Comparison of ENCODE assay signal across 8 cellular contexts in the genomic region with DNA sequence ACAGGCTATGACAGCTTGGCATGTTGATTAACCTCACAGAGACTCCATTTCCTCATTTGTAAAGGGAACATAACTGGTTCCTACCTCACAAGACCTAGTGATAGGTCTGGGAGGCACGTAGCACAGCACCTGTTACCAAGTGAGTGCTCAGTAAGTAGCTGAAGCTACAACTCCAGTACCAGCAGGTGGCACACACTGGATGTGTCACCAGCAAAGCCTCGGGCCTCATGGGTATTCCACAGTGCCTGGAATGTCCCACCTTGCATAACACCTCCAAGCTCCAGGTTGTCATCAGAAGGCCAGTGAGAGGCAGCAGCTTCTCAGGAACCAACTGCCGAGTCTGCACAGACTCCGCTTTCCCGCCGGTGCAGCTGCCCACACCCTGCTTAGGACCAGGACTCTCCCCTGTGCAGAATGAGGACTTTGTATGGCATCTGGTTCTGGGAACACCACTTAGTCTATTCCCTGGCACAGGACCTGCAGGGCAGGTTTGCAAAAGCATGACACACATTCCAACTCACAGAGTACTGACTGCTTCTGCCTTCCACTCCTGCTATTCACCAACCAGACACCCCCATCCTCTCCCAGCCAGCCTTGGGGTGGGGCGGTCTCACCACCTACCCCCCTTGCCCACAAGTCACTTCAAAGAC. TPM values are rescaled to one million over a fixed set of nuclear protein-coding genes. Genes with fewer than 3 reads are reported as not detected.
A peak's percentile ranks its signal among the peaks of the same experiment; 100 is the strongest.
DNase-seq lines count a peak whose midpoint lies in the region; ATAC-seq lines count a peak whose summit lies in the region.

No MANE protein-coding gene starts in this region.

- no peak for ATAC-seq in HG03280 (IDR thresholded peaks at IDR 0.05; ENCODE audit: unreplicated experiment)

- peaks cover 2% of the 10 kb centered on the region for H3K27me3 Mint-ChIP-seq in activated naive CD8-positive, alpha-beta T cell

- DNase-seq in DMS 273 (lab: John Stamatoyannopoulos, UW; ENCODE audit: unreplicated experiment) (peak; percentile 6), DMS 273 treated with DMSO at 0.1 percent for 48 hours (lab: John Stamatoyannopoulos, UW) (no peak), HPDE6-E6E7 (ENCODE audit: extremely low spot score) (peak; percentile 35), AG08395 (ENCODE audit: low spot score) (no peak), occipital lobe (lab: John Stamatoyannopoulos, UW) (no peak)

- peaks cover 11 to 20% of the 10 kb centered on the region in 2 donors for H3K4me1 ChIP-seq in muscle layer of duodenum (ENCODE audit: control insufficient read depth in 1 of 2, insufficient read depth in 2 of 2, low read length in 2 of 2)

- H3K9me3 ChIP-seq in muscle layer of duodenum (ENCODE audit: control insufficient read depth in 1 of 2, low read length in 2 of 2), result no peaks in the 10 kb centered on the region

- H3K4me1 Mint-ChIP-seq in activated naive CD8-positive, alpha-beta T cell (ENCODE audit: low read depth), result peaks cover 54% of the 10 kb centered on the region

- peak overlapping the region in 1 of 2 donors; percentile 77 for H3K4me3 ChIP-seq in muscle layer of duodenum (ENCODE audit: low read depth in 1 of 2, low read length in 2 of 2)

- peak overlapping the region; percentile 80 for H3K27ac ChIP-seq in muscle layer of duodenum (ENCODE audit: low read length)

- peak overlapping the region; percentile 45 for H3K4me3 Mint-ChIP-seq in activated naive CD8-positive, alpha-beta T cell

- H3K36me3 Mint-ChIP-seq in activated naive CD8-positive, alpha-beta T cell, result peaks cover 15% of the 10 kb centered on the region

- no peak overlapping the region for H3K27ac Mint-ChIP-seq in activated naive CD8-positive, alpha-beta T cell

- no peaks in the 10 kb centered on the region for H3K27me3 ChIP-seq in muscle layer of duodenum (ENCODE audit: low read depth, low read length)

- no peaks in the 10 kb centered on the region for H3K9me3 Mint-ChIP-seq in activated naive CD8-positive, alpha-beta T cell (ENCODE audit: low read depth)

- H3K36me3 ChIP-seq in muscle layer of duodenum (ENCODE audit: control insufficient read depth in 1 of 2, insufficient read depth in 2 of 2, low read length in 2 of 2), result no peaks in the 10 kb centered on the region

RNA-seq across cellular contexts. Expression of gene VDR, which starts 4.2 kb away (rescaled TPM):
- total RNA-seq in occipital lobe, result not detected

Comparison
In these comparisons a context has a peak if more than half of its experiments do, and no peak if none do; other contexts are left out.
1. DNase-seq: peak in DMS 273 (single experiment) and HPDE6-E6E7 (single experiment); none in DMS 273 treated with DMSO at 0.1 percent for 48 hours (single experiment), AG08395 (single experiment) and occipital lobe (single experiment).